8 cellular contexts compared by ENCODE assay signal in genomic region chr2:160109939-160110673, GRCh38. TPM values are rescaled to one million over a fixed set of nuclear protein-coding genes. Genes with fewer than 3 reads are reported as not detected.
DNase-seq lines count a peak whose midpoint lies in the region; ATAC-seq and TF ChIP-seq lines count a peak whose summit lies in the region.

No MANE protein-coding gene starts in this region.

- no peaks in the 10 kb centered on the region for H3K36me3 Mint-ChIP-seq in activated naive CD8-positive, alpha-beta T cell treated with anti-CD3 and anti-CD28 coated beads for 36 hours

- H3K27ac ChIP-seq in prostate gland: no peak overlapping the region

- no peaks in the 10 kb centered on the region for H3K27me3 ChIP-seq in prostate gland (replicated peaks; ENCODE audit: insufficient read depth)

- H3K27ac Mint-ChIP-seq in activated naive CD8-positive, alpha-beta T cell treated with anti-CD3 and anti-CD28 coated beads for 36 hours: no peak overlapping the region

- H3K4me3 Mint-ChIP-seq in activated naive CD8-positive, alpha-beta T cell treated with anti-CD3 and anti-CD28 coated beads for 36 hours: no peak overlapping the region

- peak in 3 of 4 experiments; percentile 76 to 77 (median 76) for TF ChIP-seq CTCF in prostate gland (IDR thresholded peaks at IDR 0.05)

- ATAC-seq in GM21786 (IDR thresholded peaks at IDR 0.05; ENCODE audit: unreplicated experiment): peak; percentile 82
- no peak for ATAC-seq in HG03520 (IDR thresholded peaks at IDR 0.05; ENCODE audit: unreplicated experiment)

- H3K9me3 ChIP-seq in prostate gland: no peaks in the 10 kb centered on the region

- no peaks in the 10 kb centered on the region for H3K4me1 ChIP-seq in prostate gland (replicated peaks)

- no peaks in the 10 kb centered on the region for H3K9me3 Mint-ChIP-seq in activated naive CD8-positive, alpha-beta T cell treated with anti-CD3 and anti-CD28 coated beads for 36 hours

- no peak for TF ChIP-seq POLR2A in prostate gland (IDR thresholded peaks at IDR 0.05)

- WGBS in prostate gland: 41% methylated on average over 8 of the region's 8 CpGs

- intact Hi-C loops in head of caudate nucleus (cut with DNase I): loop anchor here (10.0 kb wide), 1 partner anchor 885 kb away; no protein-coding TSS in a partner anchor
- intact Hi-C loops in prostate gland (cut with DNase I): loop anchor here (2.0 to 5.0 kb wide), 2 partner anchors 885 to 952 kb away; no protein-coding TSS in a partner anchor

- DNase-seq in GF-D8 (lab: John Stamatoyannopoulos, UW) (peak; percentile 4), Kasumi-1 (lab: John Stamatoyannopoulos, UW) (peak; percentile 94 to 96), RPMI8226 (peak; percentile 69), head of caudate nucleus (peak; percentile 19 to 84 (median 64)), prostate gland (ENCODE audit: low spot score) (peak; percentile 73)
- peak; percentile 50 for DNase-seq in activated naive CD8-positive, alpha-beta T cell treated with anti-CD3 and anti-CD28 coated beads for 36 hours

- H3K36me3 ChIP-seq in prostate gland: no peaks in the 10 kb centered on the region

- peaks cover 3% of the 10 kb centered on the region for H3K27me3 Mint-ChIP-seq in activated naive CD8-positive, alpha-beta T cell treated with anti-CD3 and anti-CD28 coated beads for 36 hours

- H3K4me1 Mint-ChIP-seq in activated naive CD8-positive, alpha-beta T cell treated with anti-CD3 and anti-CD28 coated beads for 36 hours: no peaks in the 10 kb centered on the region

- no peak overlapping the region for H3K4me3 ChIP-seq in prostate gland

RNA-seq across cellular contexts. Expression of gene PLA2R1, which starts 47.7 kb away (rescaled TPM):
- not detected for total RNA-seq in activated naive CD8-positive, alpha-beta T cell treated with anti-CD3 and anti-CD28 coated beads for 36 hours
- 10 to 100 TPM in 1 of 2 donors, 1 to 10 TPM in 1; 8.1 to 10.5 TPM for total RNA-seq in prostate gland

Comparison
In these comparisons a context has a peak if more than half of its experiments do, and no peak if none do; other contexts are left out.
1. DNase-seq: peak in every context shown above with its lines; median percentile 95 in Kasumi-1; 73 in prostate gland; 69 in RPMI8226; 64 in head of caudate nucleus; 50 in activated naive CD8-positive, alpha-beta T cell treated with anti-CD3 and anti-CD28 coated beads for 36 hours; 4 in GF-D8.
2. RNA of gene PLA2R1, which starts 47.7 kb away (total RNA-seq): 8.1 to 10.5 TPM in prostate gland; not detected in activated naive CD8-positive, alpha-beta T cell treated with anti-CD3 and anti-CD28 coated beads for 36 hours; every median in the first group is over 4 times any median in the second.